8 cellular contexts compared by ENCODE assay signal in genomic region chr14:36655963-36656768, GRCh38. TPM values are rescaled to one million over a fixed set of nuclear protein-coding genes. Genes with fewer than 3 reads are reported as not detected.
A peak's percentile ranks its signal among the peaks of the same experiment; 100 is the strongest.
DNase-seq lines count a peak whose midpoint lies in the region; ATAC-seq, FAIRE-seq and TF ChIP-seq lines count a peak whose summit lies in the region.

No MANE protein-coding gene starts in this region.

- no peak overlapping the region for H3K4me3 Mint-ChIP-seq in chondrocyte (ENCODE audit: unreplicated experiment)
- peak overlapping the region; percentile 33 to 75 (median 63) for H3K4me3 Mint-ChIP-seq in naive thymus-derived CD8-positive, alpha-beta T cell
- no peak overlapping the region for H3K4me3 Mint-ChIP-seq in natural killer cell treated with Interleukin-12 subunit alpha and Interleukin-12 subunit beta and Interleukin-15 and Interleukin-18, amount 100 ng/mL, for 72 hours

- H3K27ac Mint-ChIP-seq in chondrocyte (ENCODE audit: unreplicated experiment) = no peak overlapping the region
- peak overlapping the region in 1 of 10 donors; percentile 9 for H3K27ac Mint-ChIP-seq in naive thymus-derived CD8-positive, alpha-beta T cell
- H3K27ac Mint-ChIP-seq in natural killer cell treated with Interleukin-12 subunit alpha and Interleukin-12 subunit beta and Interleukin-15 and Interleukin-18, amount 100 ng/mL, for 72 hours = no peak overlapping the region

- TF ChIP-seq POLR2A in GM12891 (IDR thresholded peaks at IDR 0.05; ENCODE audit: low read depth, low read length) = no peak

- H3K36me3 Mint-ChIP-seq in chondrocyte (ENCODE audit: low read depth) = peaks cover 5% of the 10 kb centered on the region
- peaks cover 2 to 5% (median 4%) of the 10 kb centered on the region in 3 donors for H3K36me3 Mint-ChIP-seq in naive thymus-derived CD8-positive, alpha-beta T cell
- peaks cover 14% of the 10 kb centered on the region for H3K36me3 Mint-ChIP-seq in natural killer cell treated with Interleukin-12 subunit alpha and Interleukin-12 subunit beta and Interleukin-15 and Interleukin-18, amount 100 ng/mL, for 72 hours

- POLR2A ChIA-PET in GM10248 (lab: Yijun Ruan, JAX) = no interaction called here
- POLR2A ChIA-PET in naive thymus-derived CD8-positive, alpha-beta T cell (lab: Charles Lee) = no interaction called here

- H3K9me3 Mint-ChIP-seq in chondrocyte (ENCODE audit: low read depth) = peaks cover 4% of the 10 kb centered on the region
- peaks cover 0 to 20% (median 2%) of the 10 kb centered on the region in 9 donors for H3K9me3 Mint-ChIP-seq in naive thymus-derived CD8-positive, alpha-beta T cell
- H3K9me3 Mint-ChIP-seq in natural killer cell treated with Interleukin-12 subunit alpha and Interleukin-12 subunit beta and Interleukin-15 and Interleukin-18, amount 100 ng/mL, for 72 hours = no peaks in the 10 kb centered on the region

- FAIRE-seq in GM12891 (lab: Jason Lieb, UNC) = no peak

- peak; percentile 19 for DNase-seq in GM10248 (ENCODE audit: extremely low spot score)
- DNase-seq in MV-4-11 (lab: John Stamatoyannopoulos, UW) = peak; percentile 3
- no peak for DNase-seq in chondrocyte (ENCODE audit: low spot score)
- peak in 1 of 10 donors; percentile 53 for DNase-seq in naive thymus-derived CD8-positive, alpha-beta T cell
- DNase-seq in SIG-M5 (lab: John Stamatoyannopoulos, UW) = no peak
- no peak for DNase-seq in GM12891 (ENCODE audit: insufficient read length, low spot score)
- no peak for DNase-seq in NCI-H1417 (lab: John Stamatoyannopoulos, UW)
- no peak for DNase-seq in natural killer cell treated with Interleukin-12 subunit alpha and Interleukin-12 subunit beta and Interleukin-15 and Interleukin-18, amount 100 ng/mL, for 72 hours (ENCODE audit: low spot score)

- peaks cover 95% of the 10 kb centered on the region for H3K27me3 Mint-ChIP-seq in chondrocyte (ENCODE audit: low read depth)
- H3K27me3 Mint-ChIP-seq in naive thymus-derived CD8-positive, alpha-beta T cell = peaks cover 52 to 100% (median 80%) of the 10 kb centered on the region in 5 donors
- H3K27me3 Mint-ChIP-seq in natural killer cell treated with Interleukin-12 subunit alpha and Interleukin-12 subunit beta and Interleukin-15 and Interleukin-18, amount 100 ng/mL, for 72 hours = peaks cover 47 to 69% of the 10 kb centered on the region in 2 donors

- CTCF ChIA-PET in GM10248 (lab: Yijun Ruan, JAX) = interaction anchor here (0.9 kb wide), 1 partner anchor 9 kb away, joined by 3 read pairs; no protein-coding TSS in a partner anchor

- TF ChIP-seq CTCF in GM10248 (IDR thresholded peaks at IDR 0.05; ENCODE audit: control extremely low read depth, extremely low read depth, low read depth, missing control alignments) = peak; percentile 27
- peak; percentile 75 for TF ChIP-seq CTCF in chondrocyte (IDR thresholded peaks at IDR 0.05)

- no peak for ATAC-seq in naive thymus-derived CD8-positive, alpha-beta T cell
- no peak for ATAC-seq in natural killer cell treated with Interleukin-12 subunit alpha and Interleukin-12 subunit beta and Interleukin-15 and Interleukin-18, amount 100 ng/mL, for 72 hours

- H3K4me1 Mint-ChIP-seq in chondrocyte (ENCODE audit: low read depth) = peaks cover 23% of the 10 kb centered on the region
- peaks cover 9 to 42% (median 35%) of the 10 kb centered on the region in 4 donors for H3K4me1 Mint-ChIP-seq in naive thymus-derived CD8-positive, alpha-beta T cell
- H3K4me1 Mint-ChIP-seq in natural killer cell treated with Interleukin-12 subunit alpha and Interleukin-12 subunit beta and Interleukin-15 and Interleukin-18, amount 100 ng/mL, for 72 hours (ENCODE audit: low read depth in 2 of 2) = peaks cover 0 to 2% of the 10 kb centered on the region in 2 donors

TF ChIP-seq in GM12891, 5 proteins besides CTCF, POLR2A, EP300 and RAD21:
- TF ChIP-seq SPI1 (IDR thresholded peaks at IDR 0.05; ENCODE audit: low read depth, low read length) (no peak), POLR2AphosphoS5 (IDR thresholded peaks at IDR 0.05; ENCODE audit: low read depth, low read length) (no peak), PAX5 (IDR thresholded peaks at IDR 0.05; ENCODE audit: insufficient read depth, low read length, severe bottlenecking) (no peak), TAF1 (IDR thresholded peaks at IDR 0.05; ENCODE audit: low read depth, low read length) (no peak), POU2F2 (IDR thresholded peaks at IDR 0.05; ENCODE audit: low read depth, low read length) (no peak)

RNA-seq across cellular contexts. Expression of gene PAX9, which starts 5.5 kb away (rescaled TPM):
- total RNA-seq in chondrocyte = 0.17 to 0.28 TPM in 2 of 3 replicates, not detected in the other
- total RNA-seq in naive thymus-derived CD8-positive, alpha-beta T cell = not detected
- polyA plus RNA-seq in naive thymus-derived CD8-positive, alpha-beta T cell = not detected
- polyA plus RNA-seq in GM12891 (2012; ENCODE audit: low read depth, missing spikeins) = 0.03 TPM
- not detected for total RNA-seq in natural killer cell treated with Interleukin-12 subunit alpha and Interleukin-12 subunit beta and Interleukin-15 and Interleukin-18, amount 100 ng/mL, for 72 hours

Comparison
In these comparisons a context has a peak if more than half of its experiments do, and no peak if none do; other contexts are left out.
1. DNase-seq: peak in GM10248 (single experiment) and MV-4-11 (single experiment); none in chondrocyte (single experiment), SIG-M5 (single experiment), GM12891 (single experiment), NCI-H1417 (0 of 3) and natural killer cell treated with Interleukin-12 subunit alpha and Interleukin-12 subunit beta and Interleukin-15 and Interleukin-18, amount 100 ng/mL, for 72 hours (single experiment).
2. H3K4me3 Mint-ChIP-seq: peak in naive thymus-derived CD8-positive, alpha-beta T cell (10 of 10); none in chondrocyte (single experiment) and natural killer cell treated with Interleukin-12 subunit alpha and Interleukin-12 subunit beta and Interleukin-15 and Interleukin-18, amount 100 ng/mL, for 72 hours (single experiment).